ENCODE assay signal across 1 cellular context in genomic region chr15:58918239-58918638, GRCh38.
TF ChIP-seq lines count a peak whose summit lies in the region.

No MANE protein-coding gene starts in this region.

TF ChIP-seq in GM23338, 12 proteins besides CTCF, POLR2A, EP300 and RAD21 (continued from another document):
- TF ChIP-seq REST (IDR thresholded peaks at IDR 0.05; ENCODE audit: unreplicated experiment) = no peak
TF ChIP-seq in GM23338: peak in this region for 0.
